19 cellular contexts compared by ENCODE assay signal in genomic region chr14:100422556-100423420, GRCh38. TPM values are rescaled to one million over a fixed set of nuclear protein-coding genes. Genes with fewer than 3 reads are reported as not detected.
A peak's percentile ranks its signal among the peaks of the same experiment; 100 is the strongest.
DNase-seq lines count a peak whose midpoint lies in the region; ATAC-seq and TF ChIP-seq lines count a peak whose summit lies in the region.
"Had no signal": no experiment of that assay in that cellular context is flagged by ENCODE, and none has a peak within 500 bp of the region (broad histone marks: within the 10 kb centered on the region; RNA-seq: fewer than 3 reads in every experiment).

No MANE protein-coding gene starts in this region.

- no peaks in the 10 kb centered on the region for H3K36me3 Mint-ChIP-seq in osteocyte (ENCODE audit: unreplicated experiment)
- no peaks in the 10 kb centered on the region for H3K36me3 Mint-ChIP-seq in activated CD4-positive, alpha-beta memory T cell treated with anti-CD3 and anti-CD28 coated beads, Interleukin-2, amount 10 ng/mL, durations not matched to agents 7 days and 5 days (ENCODE audit: low read depth)

- peaks cover 53% of the 10 kb centered on the region for H3K4me1 Mint-ChIP-seq in osteocyte (ENCODE audit: unreplicated experiment)
- peaks cover 19% of the 10 kb centered on the region for H3K4me1 Mint-ChIP-seq in activated CD4-positive, alpha-beta memory T cell treated with anti-CD3 and anti-CD28 coated beads, Interleukin-2, amount 10 ng/mL, durations not matched to agents 7 days and 5 days

- peak in 1 of 2 experiments; percentile 45; a peak in 1 of 4 replicates for TF ChIP-seq EP300 in SK-N-SH (IDR thresholded peaks at IDR 0.05; ENCODE audit: borderline replicate concordance in 1 of 2, low read depth in 1 of 2, low read length in 1 of 2)

- H3K9me3 ChIP-seq in DND-41 (ENCODE audit: insufficient read depth, low read length, severe bottlenecking) (no peaks in the 10 kb centered on the region), SK-N-SH (no peaks in the 10 kb centered on the region), aorta (ENCODE audit: control insufficient read depth, low read length) (no peaks in the 10 kb centered on the region)
- H3K9me3 ChIP-seq: esophagus squamous epithelium, SJCRH30 had no signal

- no peaks in the 10 kb centered on the region for H3K9me2 ChIP-seq in SK-N-SH

- H2AFZ ChIP-seq in DND-41 (ENCODE audit: low read depth, low read length) (no peak overlapping the region), SK-N-SH (ENCODE audit: low read depth) (no peak overlapping the region)

- CTCF ChIA-PET in SK-N-SH (lab: Yijun Ruan, JAX): interaction anchor here (0.8 to 16.1 kb wide), 9 partner anchors 17 to 1237 kb away, joined by 3 to 310 read pairs (median 5); no protein-coding TSS in a partner anchor
- CTCF ChIA-PET in activated CD4-positive, alpha-beta memory T cell treated with anti-CD3 and anti-CD28 coated beads, Interleukin-2, amount 10 ng/mL, durations not matched to agents 7 days and 5 days (lab: Charles Lee): interaction anchor here (2.7 kb wide), 1 partner anchor 38 kb away, joined by 15 read pairs; no protein-coding TSS in a partner anchor

- no peak for TF ChIP-seq RAD21 in SK-N-SH (IDR thresholded peaks at IDR 0.05; ENCODE audit: low read length)

- peak overlapping the region; percentile 47 for H3K27ac ChIP-seq in DND-41 (ENCODE audit: low read length)
- peak overlapping the region; percentile 82 to 100 for H3K27ac ChIP-seq in SK-N-SH (ENCODE audit: low read depth in 2 of 2, low read length in 1 of 2)
- H3K27ac ChIP-seq in aorta (ENCODE audit: low read depth in 1 of 2, low read length in 2 of 2): no peak overlapping the region
- H3K27ac ChIP-seq: SJCRH30 had no signal

- H3K9me3 Mint-ChIP-seq in osteocyte (ENCODE audit: unreplicated experiment): no peaks in the 10 kb centered on the region
- H3K9me3 Mint-ChIP-seq in activated CD4-positive, alpha-beta memory T cell treated with anti-CD3 and anti-CD28 coated beads, Interleukin-2, amount 10 ng/mL, durations not matched to agents 7 days and 5 days: no peaks in the 10 kb centered on the region

- H3K27me3 ChIP-seq in DND-41 (ENCODE audit: insufficient read depth, low read length, poor library complexity) (no peaks in the 10 kb centered on the region), SK-N-SH (ENCODE audit: insufficient read depth) (no peaks in the 10 kb centered on the region), aorta (ENCODE audit: control insufficient read depth in 1 of 2, insufficient read depth in 2 of 2, low read length in 1 of 2) (no peaks in the 10 kb centered on the region)
- H3K27me3 ChIP-seq: esophagus squamous epithelium, SJCRH30 had no signal

- H3K9ac ChIP-seq in DND-41 (ENCODE audit: low read depth, low read length): no peak overlapping the region
- 0 out of 2 replicates have a peak overlapping the region, but pooled peaks have one; percentile 15 for H3K9ac ChIP-seq in SK-N-SH

- H3K27me3 Mint-ChIP-seq in osteocyte (ENCODE audit: unreplicated experiment): no peaks in the 10 kb centered on the region
- no peaks in the 10 kb centered on the region for H3K27me3 Mint-ChIP-seq in activated CD4-positive, alpha-beta memory T cell treated with anti-CD3 and anti-CD28 coated beads, Interleukin-2, amount 10 ng/mL, durations not matched to agents 7 days and 5 days

- H4K20me1 ChIP-seq in DND-41 (ENCODE audit: insufficient read depth, low read length): no peaks in the 10 kb centered on the region
- H4K20me1 ChIP-seq in SK-N-SH (ENCODE audit: insufficient read depth): no peaks in the 10 kb centered on the region

- H3K79me2 ChIP-seq in DND-41 (ENCODE audit: insufficient read depth, low read length) (peaks cover 11% of the 10 kb centered on the region; the same call in 1 of the 2 replicates), SK-N-SH (ENCODE audit: insufficient read depth) (peaks cover 3% of the 10 kb centered on the region; the same call in 1 of the 2 replicates)

- intact Hi-C loops in aorta (cut with DNase I): no loop called here

- no peak overlapping the region for H3K4me3 Mint-ChIP-seq in osteocyte (ENCODE audit: unreplicated experiment)
- no peak overlapping the region for H3K4me3 Mint-ChIP-seq in activated CD4-positive, alpha-beta memory T cell treated with anti-CD3 and anti-CD28 coated beads, Interleukin-2, amount 10 ng/mL, durations not matched to agents 7 days and 5 days

- H3K4me1 ChIP-seq in DND-41 (ENCODE audit: insufficient read depth, low read length) (peaks cover 52% of the 10 kb centered on the region), SK-N-SH (ENCODE audit: control insufficient read depth in 1 of 2, insufficient read depth in 2 of 2, low read depth in 1 of 2, low read length in 1 of 2) (peaks cover 26 to 81% of the 10 kb centered on the region in 2 experiments), aorta (ENCODE audit: control insufficient read depth in 1 of 2, insufficient read depth in 2 of 2, low read length in 2 of 2) (no peaks in the 10 kb centered on the region)
- H3K4me1 ChIP-seq: SJCRH30 had no signal

- TF ChIP-seq CTCF in DND-41 (IDR thresholded peaks at IDR 0.05; ENCODE audit: borderline replicate concordance, extremely low read depth, low read length, poor library complexity, severe bottlenecking): no peak
- TF ChIP-seq CTCF in SK-N-SH (IDR thresholded peaks at IDR 0.05): no peak
- no peak for TF ChIP-seq CTCF in osteocyte (IDR thresholded peaks at IDR 0.05)

- DNase-seq in DND-41 (no peak), SK-N-SH (no peak), dedifferentiated amniotic fluid mesenchymal stem cell (ENCODE audit: extremely low spot score) (peak; percentile 31), osteocyte (ENCODE audit: extremely low spot score, unreplicated experiment) (no peak), iPS-NIHi11 (ENCODE audit: low spot score) (no peak), aorta (no peak), anterior cingulate cortex (lab: John Stamatoyannopoulos, UW) (no peak)
- DNase-seq in activated CD4-positive, alpha-beta memory T cell treated with anti-CD3 and anti-CD28 coated beads, Interleukin-2, amount 10 ng/mL, durations not matched to agents 7 days and 5 days: no peak
- DNase-seq: activated CD4-positive, CD25-positive, alpha-beta regulatory T cell treated with anti-CD3 and anti-CD28 coated beads, Interleukin-2, amount 50 U/mL, for 72 hours; activated CD8-positive, alpha-beta memory T cell treated with anti-CD3 and anti-CD28 coated beads, Interleukin-2, amount 50 U/mL, for 4 hours; effector CD4-positive, alpha-beta T cell; esophagus squamous epithelium; hippocampal formation; left cardiac atrium; midbrain; NCI-H510A treated with DMSO at 0.1 percent for 48 hours; OCI-M1; retina had no signal

- H3K4me2 ChIP-seq in DND-41 (ENCODE audit: insufficient read depth, low read length): no peak overlapping the region
- peak overlapping the region; percentile 71 for H3K4me2 ChIP-seq in SK-N-SH

- H3F3A ChIP-seq in SK-N-SH (replicated peaks; ENCODE audit: insufficient read depth): peaks cover 9% of the 10 kb centered on the region

- peak overlapping the region; percentile 81 for H3K27ac Mint-ChIP-seq in osteocyte (ENCODE audit: unreplicated experiment)
- no peak overlapping the region for H3K27ac Mint-ChIP-seq in activated CD4-positive, alpha-beta memory T cell treated with anti-CD3 and anti-CD28 coated beads, Interleukin-2, amount 10 ng/mL, durations not matched to agents 7 days and 5 days

- no peak overlapping the region for H3K4me3 ChIP-seq in DND-41 (ENCODE audit: low read depth in 1 of 2, low read length in 2 of 2)
- H3K4me3 ChIP-seq in SK-N-SH (ENCODE audit: low read depth in 2 of 2, low read length in 1 of 2): no peak overlapping the region
- H3K4me3 ChIP-seq in aorta (ENCODE audit: low read length in 2 of 2): no peak overlapping the region
- H3K4me3 ChIP-seq: esophagus squamous epithelium, SJCRH30 had no signal

- no peak for ATAC-seq in DND-41 (ENCODE audit: insufficient read depth, low read depth)
- no peak for ATAC-seq in aorta (ENCODE audit: low FRiP score)
- ATAC-seq: left cardiac atrium had no signal

- 58% methylated on average over 14 of the region's 14 CpGs for WGBS in SK-N-SH (ENCODE audit: low lambda C conversion rate)
- WGBS in aorta, 2 donors: 77 to 79% methylated on average over 14 of the region's 14 CpGs

- POLR2A ChIA-PET in SK-N-SH (lab: Yijun Ruan, JAX): interaction anchor here (0.7 to 4.0 kb wide), 12 partner anchors 16 to 479 kb away, joined by 3 to 45 read pairs (median 6); partner anchors contain the start of gene DLK1
- POLR2A ChIA-PET in activated CD4-positive, alpha-beta memory T cell treated with anti-CD3 and anti-CD28 coated beads, Interleukin-2, amount 10 ng/mL, durations not matched to agents 7 days and 5 days (lab: Charles Lee): no interaction called here

- no peaks in the 10 kb centered on the region for H3K36me3 ChIP-seq in DND-41 (ENCODE audit: insufficient read depth, low read length)
- H3K36me3 ChIP-seq in SK-N-SH (replicated peaks in 1 of 2; ENCODE audit: control insufficient read depth in 1 of 2, insufficient read depth in 2 of 2, low read length in 1 of 2): no peaks in the 10 kb centered on the region
- no peaks in the 10 kb centered on the region for H3K36me3 ChIP-seq in aorta (ENCODE audit: control insufficient read depth in 1 of 2, insufficient read depth in 2 of 2, low read length in 1 of 2)
- H3K36me3 ChIP-seq: esophagus squamous epithelium, SJCRH30 had no signal

TF ChIP-seq in SK-N-SH, 30 proteins besides CTCF, POLR2A, EP300 and RAD21 (continues in another document):
- TF ChIP-seq MEF2A (IDR thresholded peaks at IDR 0.05; ENCODE audit: borderline replicate concordance, low read depth) (peak; percentile 48), IRF3 (IDR thresholded peaks at IDR 0.05; ENCODE audit: low read depth, low read length) (no peak), EZH2phosphoT487 (IDR thresholded peaks at IDR 0.05; ENCODE audit: borderline replicate concordance, low read depth) (no peak), FOXJ3 (CRISPR knock-in tag; IDR thresholded peaks at IDR 0.05) (no peak), NFIC (IDR thresholded peaks at IDR 0.05; ENCODE audit: borderline replicate concordance) (peak; percentile 15; the same call in 1 of the 2 replicates)

RNA-seq across cellular contexts. Expression of gene WDR25, which starts 46.5 kb away (rescaled TPM):
- polyA plus RNA-seq in SK-N-SH (2012; rRNA removed): 26.8 and 33.3 TPM in 2 replicates
- 21.4 and 23.2 TPM in 2 replicates for polyA plus RNA-seq in SK-N-SH (2012; cell fraction: cytosol; rRNA removed)
- polyA plus RNA-seq in SK-N-SH (2012; cell fraction: nucleus; rRNA removed): 19.3 and 21.2 TPM in 2 replicates
- total RNA-seq in osteocyte: 15.5 and 20.0 TPM in 2 replicates
- 1 to 10 TPM; 8.3 to 8.8 TPM for total RNA-seq in aorta
- polyA plus RNA-seq in aorta: 1 to 10 TPM; 5.1 to 7.3 TPM
- 1 to 10 TPM; 6.1 to 6.9 TPM for total RNA-seq in activated CD4-positive, alpha-beta memory T cell treated with anti-CD3 and anti-CD28 coated beads, Interleukin-2, amount 10 ng/mL, durations not matched to agents 7 days and 5 days

Comparison
In these comparisons a context has a peak if more than half of its experiments do, and no peak if none do; other contexts are left out.
1. H3K27ac ChIP-seq: peak in DND-41 (single experiment) and SK-N-SH (2 of 2); none in aorta (0 of 2).